In the genomic region with DNA sequence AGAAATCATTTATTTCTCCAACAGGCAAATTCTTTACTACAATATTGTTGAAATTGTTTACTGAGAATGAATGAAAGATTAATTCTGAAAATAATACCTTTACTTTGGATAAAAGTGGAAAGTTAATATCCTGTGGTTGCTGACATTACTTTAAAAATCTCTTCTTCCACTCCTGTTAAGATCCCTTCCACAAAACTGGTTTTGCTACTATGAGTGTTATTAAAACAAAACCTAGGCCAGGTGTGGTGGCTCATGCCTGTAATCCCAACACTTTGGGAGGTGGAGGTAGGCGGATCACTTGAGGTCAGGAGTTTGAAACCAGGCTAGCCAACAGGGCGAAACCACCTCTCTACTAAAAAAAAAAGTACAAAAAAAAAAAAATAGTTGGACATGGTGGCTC, we compare ENCODE assay signal across 25 cellular contexts.
DNase-seq lines count a peak whose midpoint lies in the region; ATAC-seq and TF ChIP-seq lines count a peak whose summit lies in the region.
"Had no signal": no experiment of that assay in that cellular context is flagged by ENCODE, and none has a peak within 500 bp of the region (broad histone marks: within the 10 kb centered on the region; RNA-seq: fewer than 3 reads in every experiment).

No MANE protein-coding gene starts in this region.

- DNase-seq in NCI-H2171 treated with DMSO at 0.1 percent for 48 hours (lab: John Stamatoyannopoulos, UW) = peak; percentile 47
- no peak for DNase-seq in NCI-H2171 (lab: John Stamatoyannopoulos, UW)
- DNase-seq in NCI-H510A (lab: John Stamatoyannopoulos, UW) = peak; percentile 28
- DNase-seq in esophagus squamous epithelium (lab: John Stamatoyannopoulos, UW) = no peak
- DNase-seq in thyroid gland = peak; percentile 33 to 48
- no peak for DNase-seq in stimulated activated CD4-positive, alpha-beta T cell treated with anti-CD3 and anti-CD28 coated beads, Interleukin-1b, Interleukin-23, amount 100 ng/mL, for 48 hours
- no peak for DNase-seq in activated T-cell treated with anti-CD3 and anti-CD28 coated beads, Interleukin-2, amount 50 U/mL, for 72 hours
- DNase-seq: CD4-positive, CD25-positive, alpha-beta regulatory T cell; DMS153; EL; GDM1; GOT3; HCEC 1CT; IMR-90; KG1; MG63; NCI-H2081 treated with DMSO at 0.1 percent for 48 hours; NCI-H2227 treated with DMSO at 0.1 percent for 48 hours; NCI-H748 treated with DMSO at 0.1 percent for 48 hours; NK-92 treated with Interleukin-12 subunit alpha and Interleukin-12 subunit beta, amount 100 ng/mL, for 24 hours; PC-3; SK-N-SH; SW 1271 had no signal

- H3K4me1 Mint-ChIP-seq in activated T-cell treated with anti-CD3 and anti-CD28 coated beads, Interleukin-2, amount 50 U/mL, for 72 hours (ENCODE audit: low read depth) = no peaks in the 10 kb centered on the region
- H3K4me1 Mint-ChIP-seq: CD4-positive, CD25-positive, alpha-beta regulatory T cell had no signal

- ATAC-seq in activated T-cell treated with anti-CD3 and anti-CD28 coated beads, Interleukin-2, amount 50 U/mL, for 72 hours (replicated peaks in 1 of 2) = no peak
- ATAC-seq: GM12878, PC-3 had no signal

- H3K9me3 ChIP-seq in esophagus squamous epithelium = no peaks in the 10 kb centered on the region
- H3K9me3 ChIP-seq in thyroid gland = no peaks in the 10 kb centered on the region
- H3K9me3 ChIP-seq: BLaER1, MG63, SK-N-SH had no signal

- H3K4me3 Mint-ChIP-seq in activated T-cell treated with anti-CD3 and anti-CD28 coated beads, Interleukin-2, amount 50 U/mL, for 72 hours = no peak overlapping the region
- H3K4me3 Mint-ChIP-seq: CD4-positive, CD25-positive, alpha-beta regulatory T cell had no signal

- no peaks in the 10 kb centered on the region for H3K36me3 Mint-ChIP-seq in activated T-cell treated with anti-CD3 and anti-CD28 coated beads, Interleukin-2, amount 50 U/mL, for 72 hours (ENCODE audit: insufficient read depth in 2 of 2)
- H3K36me3 Mint-ChIP-seq: CD4-positive, CD25-positive, alpha-beta regulatory T cell had no signal

- TF ChIP-seq CTCF in esophagus squamous epithelium (IDR thresholded peaks at IDR 0.05) (no peak), thyroid gland (IDR thresholded peaks at IDR 0.05) (no peak)

- H3K27ac ChIP-seq in esophagus squamous epithelium (peak overlapping the region in 3 of 4 donors; percentile 69 to 84 (median 74)), thyroid gland (no peak overlapping the region)
- H3K27ac ChIP-seq: BLaER1 had no signal

- H3K27me3 ChIP-seq in esophagus squamous epithelium = no peaks in the 10 kb centered on the region
- H3K27me3 ChIP-seq in thyroid gland = no peaks in the 10 kb centered on the region
- H3K27me3 ChIP-seq: BLaER1, MG63 had no signal

- intact Hi-C loops in esophagus squamous epithelium (cut with DNase I) (no loop called here), thyroid gland (cut with DNase I) (no loop called here)

- H3K27me3 Mint-ChIP-seq in activated T-cell treated with anti-CD3 and anti-CD28 coated beads, Interleukin-2, amount 50 U/mL, for 72 hours (ENCODE audit: low read depth) = no peaks in the 10 kb centered on the region

- H3K9me3 Mint-ChIP-seq in activated T-cell treated with anti-CD3 and anti-CD28 coated beads, Interleukin-2, amount 50 U/mL, for 72 hours = no peaks in the 10 kb centered on the region

- H3K4me3 ChIP-seq in esophagus squamous epithelium = no peak overlapping the region
- H3K4me3 ChIP-seq in thyroid gland (replicated peaks in 1 of 3) = no peak overlapping the region
- H3K4me3 ChIP-seq: BLaER1, GM12878, MG63 had no signal

- peaks cover 14 to 74% (median 25%) of the 10 kb centered on the region in 3 donors for H3K4me1 ChIP-seq in esophagus squamous epithelium
- H3K4me1 ChIP-seq in thyroid gland = peaks cover 4 to 6% of the 10 kb centered on the region in 2 donors
- H3K4me1 ChIP-seq: BLaER1 had no signal

- TF ChIP-seq POLR2A in esophagus squamous epithelium (IDR thresholded peaks at IDR 0.05) (no peak), thyroid gland (IDR thresholded peaks at IDR 0.05) (no peak)

- H3K36me3 ChIP-seq in esophagus squamous epithelium (no peaks in the 10 kb centered on the region), thyroid gland (no peaks in the 10 kb centered on the region)
- H3K36me3 ChIP-seq: BLaER1, MG63 had no signal

- H3K27ac Mint-ChIP-seq in activated T-cell treated with anti-CD3 and anti-CD28 coated beads, Interleukin-2, amount 50 U/mL, for 72 hours = no peak overlapping the region
- H3K27ac Mint-ChIP-seq: CD4-positive, CD25-positive, alpha-beta regulatory T cell had no signal

- WGBS in esophagus squamous epithelium, 2 donors = 33 to 51% methylated on average over 1 to 2 of the region's 2 CpGs
- WGBS in thyroid gland, 2 donors = 52 to 69% methylated on average over 2 of the region's 2 CpGs

Comparison
In these comparisons a context has a peak if more than half of its experiments do, and no peak if none do; other contexts are left out.
1. DNase-seq: peak in NCI-H2171 treated with DMSO at 0.1 percent for 48 hours (single experiment), NCI-H510A (single experiment) and thyroid gland (2 of 2); none in NCI-H2171 (single experiment), esophagus squamous epithelium (single experiment), stimulated activated CD4-positive, alpha-beta T cell treated with anti-CD3 and anti-CD28 coated beads, Interleukin-1b, Interleukin-23, amount 100 ng/mL, for 48 hours (single experiment) and activated T-cell treated with anti-CD3 and anti-CD28 coated beads, Interleukin-2, amount 50 U/mL, for 72 hours (0 of 2).
2. H3K27ac ChIP-seq: peak in esophagus squamous epithelium (3 of 4); none in thyroid gland (0 of 3).